ENCODE assay signal across 16 cellular contexts in genomic region chr1:156823210-156823790, GRCh38. TPM values are rescaled to one million over a fixed set of nuclear protein-coding genes. Genes with fewer than 3 reads are reported as not detected.
"Had no signal": no experiment of that assay in that cellular context is flagged by ENCODE, and none has a peak within 500 bp of the region (broad histone marks: within the 10 kb centered on the region; RNA-seq: fewer than 3 reads in every experiment).

No MANE protein-coding gene starts in this region.

- H3K4me3 ChIP-seq: ascending aorta, cardiac muscle cell, esophagus muscularis mucosa, left ventricle myocardium inferior, tibial artery had no signal

- DNase-seq: activated B cell treated with CpG ODN at 0.5 μM for 24 hours; activated CD4-positive, alpha-beta T cell treated with anti-CD3 and anti-CD28 coated beads, Interleukin-2, amount 50 U/mL, for 1 hour; activated gamma-delta T cell treated with Interleukin-2 at 50 U/mL for 16 hours; activated T-cell treated with anti-CD3 and anti-CD28 coated beads, Interleukin-2, amount 50 U/mL, for 1 hour; head of caudate nucleus; left ventricle myocardium inferior; T-helper 17 cell; tibial artery had no signal

- H3K27ac ChIP-seq: ascending aorta, cardiac muscle cell, esophagus muscularis mucosa, left ventricle myocardium inferior, tibial artery had no signal

- H3K9me3 Mint-ChIP-seq: activated B cell treated with CpG ODN at 0.5 μM for 24 hours, memory B cell had no signal

- H3K4me1 ChIP-seq: ascending aorta, esophagus muscularis mucosa, left ventricle myocardium inferior, tibial artery had no signal

- H3K27ac Mint-ChIP-seq: activated B cell treated with CpG ODN at 0.5 μM for 24 hours, memory B cell, T-helper 17 cell had no signal

- H3K4me3 Mint-ChIP-seq: activated B cell treated with CpG ODN at 0.5 μM for 24 hours, memory B cell, T-helper 17 cell had no signal

- H3K36me3 Mint-ChIP-seq: memory B cell had no signal

- ATAC-seq: T-helper 17 cell had no signal

- H3K9me3 ChIP-seq: ascending aorta, esophagus muscularis mucosa, left ventricle myocardium inferior, tibial artery had no signal

- H3K36me3 ChIP-seq: ascending aorta, cardiac muscle cell, esophagus muscularis mucosa, left ventricle myocardium inferior, tibial artery had no signal

- H3K4me1 Mint-ChIP-seq: activated B cell treated with CpG ODN at 0.5 μM for 24 hours, memory B cell, T-helper 17 cell had no signal

- H3K27me3 ChIP-seq: ascending aorta, esophagus muscularis mucosa had no signal

RNA-seq across cellular contexts. Expression of gene SH2D2A, which starts 6.7 kb away (rescaled TPM):
- total RNA-seq: ascending aorta, fibroblast of villous mesenchyme, osteocyte, skeletal muscle tissue had no signal
- polyA plus RNA-seq: neural cell had no signal

RNA-seq across cellular contexts. Expression of gene INSRR, which starts 35.6 kb away (rescaled TPM):
- total RNA-seq: activated B cell treated with CpG ODN at 0.5 μM for 24 hours, esophagus muscularis mucosa, fibroblast of villous mesenchyme, T-helper 17 cell had no signal

RNA-seq across cellular contexts. Expression of gene NTRK1, which starts 37.4 kb away (rescaled TPM):
- total RNA-seq: ascending aorta, fibroblast of villous mesenchyme, osteocyte had no signal
